ENCODE assay signal across 1 cellular context in genomic region chr19:45507864-45508680, GRCh38.
TF ChIP-seq lines count a peak whose summit lies in the region.

No MANE protein-coding gene starts in this region.

TF ChIP-seq in HEK293, 187 proteins besides CTCF, POLR2A, EP300 and RAD21 (continued from another document):
- TF ChIP-seq ZNF18 (tag by site-specific recombination; IDR thresholded peaks at IDR 0.05) = 0 out of 2 replicates have a peak, but pooled peaks have one; percentile 20
- 0 out of 2 replicates have a peak, but pooled peaks have one; percentile 24 for TF ChIP-seq ZNF76 (tag by site-specific recombination; IDR thresholded peaks at IDR 0.05; ENCODE audit: borderline replicate concordance, low read depth)
- peak; percentile 95; the same call in 1 of the 2 replicates for TF ChIP-seq ZBTB10 (tag by site-specific recombination; IDR thresholded peaks at IDR 0.05)
- no peak for TF ChIP-seq ZNF174 (tag by site-specific recombination; IDR thresholded peaks at IDR 0.05)
